1 cellular context compared by ENCODE assay signal in genomic region chr20:49046087-49046900, GRCh38.
TF ChIP-seq lines count a peak whose summit lies in the region.

TSS of gene CSE1L (plus strand) at chr20:49046312. CDS start at chr20:49058464, 12,152 bp downstream.

TF ChIP-seq in K562, 482 proteins besides CTCF, POLR2A, EP300 and RAD21 (continued from another document and continues in another):
- TF ChIP-seq, protein P1, sequence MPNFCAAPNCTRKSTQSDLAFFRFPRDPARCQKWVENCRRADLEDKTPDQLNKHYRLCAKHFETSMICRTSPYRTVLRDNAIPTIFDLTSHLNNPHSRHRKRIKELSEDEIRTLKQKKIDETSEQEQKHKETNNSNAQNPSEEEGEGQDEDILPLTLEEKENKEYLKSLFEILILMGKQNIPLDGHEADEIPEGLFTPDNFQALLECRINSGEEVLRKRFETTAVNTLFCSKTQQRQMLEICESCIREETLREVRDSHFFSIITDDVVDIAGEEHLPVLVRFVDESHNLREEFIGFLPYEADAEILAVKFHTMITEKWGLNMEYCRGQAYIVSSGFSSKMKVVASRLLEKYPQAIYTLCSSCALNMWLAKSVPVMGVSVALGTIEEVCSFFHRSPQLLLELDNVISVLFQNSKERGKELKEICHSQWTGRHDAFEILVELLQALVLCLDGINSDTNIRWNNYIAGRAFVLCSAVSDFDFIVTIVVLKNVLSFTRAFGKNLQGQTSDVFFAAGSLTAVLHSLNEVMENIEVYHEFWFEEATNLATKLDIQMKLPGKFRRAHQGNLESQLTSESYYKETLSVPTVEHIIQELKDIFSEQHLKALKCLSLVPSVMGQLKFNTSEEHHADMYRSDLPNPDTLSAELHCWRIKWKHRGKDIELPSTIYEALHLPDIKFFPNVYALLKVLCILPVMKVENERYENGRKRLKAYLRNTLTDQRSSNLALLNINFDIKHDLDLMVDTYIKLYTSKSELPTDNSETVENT (CRISPR knock-in tag; IDR thresholded peaks at IDR 0.05) = 0 out of 2 replicates have a peak, but pooled peaks have one; percentile 43
- no peak for TF ChIP-seq SETDB1 (IDR thresholded peaks at IDR 0.05; ENCODE audit: low read length)
- TF ChIP-seq HNRNPL (IDR thresholded peaks at IDR 0.05; ENCODE audit: low read depth, low read length) = peak; percentile 81; the same call in 1 of the 2 replicates
- TF ChIP-seq, protein P2, sequence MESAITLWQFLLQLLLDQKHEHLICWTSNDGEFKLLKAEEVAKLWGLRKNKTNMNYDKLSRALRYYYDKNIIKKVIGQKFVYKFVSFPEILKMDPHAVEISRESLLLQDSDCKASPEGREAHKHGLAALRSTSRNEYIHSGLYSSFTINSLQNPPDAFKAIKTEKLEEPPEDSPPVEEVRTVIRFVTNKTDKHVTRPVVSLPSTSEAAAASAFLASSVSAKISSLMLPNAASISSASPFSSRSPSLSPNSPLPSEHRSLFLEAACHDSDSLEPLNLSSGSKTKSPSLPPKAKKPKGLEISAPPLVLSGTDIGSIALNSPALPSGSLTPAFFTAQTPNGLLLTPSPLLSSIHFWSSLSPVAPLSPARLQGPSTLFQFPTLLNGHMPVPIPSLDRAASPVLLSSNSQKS (CRISPR knock-in tag; IDR thresholded peaks at IDR 0.05) = no peak
- TF ChIP-seq HMG20B (CRISPR knock-in tag; IDR thresholded peaks at IDR 0.05) = no peak
- TF ChIP-seq HIVEP1 (CRISPR knock-in tag; IDR thresholded peaks at IDR 0.05) = no peak
- no peak for TF ChIP-seq ZNF324 (CRISPR knock-in tag; IDR thresholded peaks at IDR 0.05)
- TF ChIP-seq HNRNPUL1 (IDR thresholded peaks at IDR 0.05; ENCODE audit: low read length) = no peak
- no peak; the same call in 1 of the 2 replicates for TF ChIP-seq ZBTB1 (CRISPR knock-in tag; IDR thresholded peaks at IDR 0.05; ENCODE audit: borderline replicate concordance, low read depth)
- TF ChIP-seq SMARCB1 (IDR thresholded peaks at IDR 0.05; ENCODE audit: insufficient read length, low read depth) = no peak
- no peak for TF ChIP-seq PTRF (tag; IDR thresholded peaks at IDR 0.05)
- peak; percentile 84 for TF ChIP-seq SPI1 (IDR thresholded peaks at IDR 0.05; ENCODE audit: borderline replicate concordance, low read depth, low read length)
- TF ChIP-seq POLR2G (IDR thresholded peaks at IDR 0.05; ENCODE audit: low read depth, low read length) = peak; percentile 99
- TF ChIP-seq GTF2E2 (tag; IDR thresholded peaks at IDR 0.05) = peak; percentile 89; the same call in 1 of the 2 replicates
- TF ChIP-seq ZNF644 (tag; IDR thresholded peaks at IDR 0.05; ENCODE audit: low read depth) = no peak
- no peak for TF ChIP-seq ZNF212 (CRISPR knock-in tag; IDR thresholded peaks at IDR 0.05)
- TF ChIP-seq YBX1 (IDR thresholded peaks at IDR 0.05) = no peak
- no peak for TF ChIP-seq SMARCE1 (IDR thresholded peaks at IDR 0.05)
- no peak for TF ChIP-seq RFX5 (IDR thresholded peaks at IDR 0.05; ENCODE audit: low read depth, low read length)
- no peak for TF ChIP-seq GABPB2 (CRISPR knock-in tag; conservative IDR thresholded peaks at IDR 0.05)
- TF ChIP-seq TEAD2 (tag; IDR thresholded peaks at IDR 0.05) = no peak
- no peak for TF ChIP-seq BCLAF1 (IDR thresholded peaks at IDR 0.05; ENCODE audit: borderline replicate concordance in 1 of 2, control insufficient read depth in 1 of 2, low read depth in 2 of 2, low read length in 1 of 2)
- TF ChIP-seq FOXJ3 (CRISPR knock-in tag; IDR thresholded peaks at IDR 0.05) = no peak
- no peak for TF ChIP-seq ZNF280B (CRISPR knock-in tag; IDR thresholded peaks at IDR 0.05)
- TF ChIP-seq PHB (CRISPR knock-in tag; IDR thresholded peaks at IDR 0.05) = peak; percentile 84; the same call in 1 of the 2 replicates
- TF ChIP-seq ZNF175 (CRISPR knock-in tag; IDR thresholded peaks at IDR 0.05; ENCODE audit: low read depth) = no peak
- no peak for TF ChIP-seq FOXO4 (CRISPR knock-in tag; IDR thresholded peaks at IDR 0.05)
- TF ChIP-seq RAD51 (IDR thresholded peaks at IDR 0.05; ENCODE audit: borderline replicate concordance, low read depth) = no peak
- TF ChIP-seq STAT5A (IDR thresholded peaks at IDR 0.05; ENCODE audit: borderline replicate concordance, low read length) = no peak
- TF ChIP-seq ERF (CRISPR knock-in tag; IDR thresholded peaks at IDR 0.05) = peak; percentile 84; the same call in 1 of the 2 replicates
- TF ChIP-seq, protein P3, sequence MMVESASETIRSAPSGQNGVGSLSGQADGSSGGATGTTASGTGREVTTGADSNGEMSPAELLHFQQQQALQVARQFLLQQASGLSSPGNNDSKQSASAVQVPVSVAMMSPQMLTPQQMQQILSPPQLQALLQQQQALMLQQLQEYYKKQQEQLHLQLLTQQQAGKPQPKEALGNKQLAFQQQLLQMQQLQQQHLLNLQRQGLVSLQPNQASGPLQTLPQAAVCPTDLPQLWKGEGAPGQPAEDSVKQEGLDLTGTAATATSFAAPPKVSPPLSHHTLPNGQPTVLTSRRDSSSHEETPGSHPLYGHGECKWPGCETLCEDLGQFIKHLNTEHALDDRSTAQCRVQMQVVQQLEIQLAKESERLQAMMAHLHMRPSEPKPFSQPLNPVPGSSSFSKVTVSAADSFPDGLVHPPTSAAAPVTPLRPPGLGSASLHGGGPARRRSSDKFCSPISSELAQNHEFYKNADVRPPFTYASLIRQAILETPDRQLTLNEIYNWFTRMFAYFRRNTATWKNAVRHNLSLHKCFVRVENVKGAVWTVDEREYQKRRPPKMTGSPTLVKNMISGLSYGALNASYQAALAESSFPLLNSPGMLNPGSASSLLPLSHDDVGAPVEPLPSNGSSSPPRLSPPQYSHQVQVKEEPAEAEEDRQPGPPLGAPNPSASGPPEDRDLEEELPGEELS (CRISPR knock-in tag; IDR thresholded peaks at IDR 0.05; ENCODE audit: borderline replicate concordance) = peak; percentile 94; the same call in 1 of the 2 replicates
- 0 out of 2 replicates have a peak, but pooled peaks have one; percentile 38 for TF ChIP-seq CAMTA2 (CRISPR knock-in tag; conservative IDR thresholded peaks at IDR 0.05)
- no peak for TF ChIP-seq ZNF717 (CRISPR knock-in tag; IDR thresholded peaks at IDR 0.05)
- TF ChIP-seq ZNF830 (CRISPR knock-in tag; IDR thresholded peaks at IDR 0.05) = no peak
- no peak for TF ChIP-seq SNIP1 (IDR thresholded peaks at IDR 0.05; ENCODE audit: low read depth)
- TF ChIP-seq XRCC5 (IDR thresholded peaks at IDR 0.05; ENCODE audit: low read depth, low read length) = peak; percentile 38
- no peak for TF ChIP-seq ZNF444 (CRISPR knock-in tag; IDR thresholded peaks at IDR 0.05)
- no peak for TF ChIP-seq TBL1XR1 (IDR thresholded peaks at IDR 0.05; ENCODE audit: low read length in 2 of 2)
- peak; percentile 10; the same call in 1 of the 2 replicates for TF ChIP-seq TARDBP (IDR thresholded peaks at IDR 0.05)
- TF ChIP-seq, protein P4, sequence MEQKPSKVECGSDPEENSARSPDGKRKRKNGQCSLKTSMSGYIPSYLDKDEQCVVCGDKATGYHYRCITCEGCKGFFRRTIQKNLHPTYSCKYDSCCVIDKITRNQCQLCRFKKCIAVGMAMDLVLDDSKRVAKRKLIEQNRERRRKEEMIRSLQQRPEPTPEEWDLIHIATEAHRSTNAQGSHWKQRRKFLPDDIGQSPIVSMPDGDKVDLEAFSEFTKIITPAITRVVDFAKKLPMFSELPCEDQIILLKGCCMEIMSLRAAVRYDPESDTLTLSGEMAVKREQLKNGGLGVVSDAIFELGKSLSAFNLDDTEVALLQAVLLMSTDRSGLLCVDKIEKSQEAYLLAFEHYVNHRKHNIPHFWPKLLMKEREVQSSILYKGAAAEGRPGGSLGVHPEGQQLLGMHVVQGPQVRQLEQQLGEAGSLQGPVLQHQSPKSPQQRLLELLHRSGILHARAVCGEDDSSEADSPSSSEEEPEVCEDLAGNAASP (IDR thresholded peaks at IDR 0.05) = no peak
- TF ChIP-seq BRF2 (IDR thresholded peaks at IDR 0.05; ENCODE audit: borderline replicate concordance, insufficient read depth, insufficient read length) = no peak
- peak in 1 of 2 experiments; percentile 87; a peak in 3 of 4 replicates for TF ChIP-seq MAZ (CRISPR knock-in tag; conservative IDR thresholded peaks at IDR 0.05 in 1 of 2, IDR thresholded peaks at IDR 0.05 in 1 of 2)
- TF ChIP-seq ADNP (tag; IDR thresholded peaks at IDR 0.05) = no peak
- no peak; the same call in 1 of the 2 replicates for TF ChIP-seq ZNF431 (CRISPR knock-in tag; IDR thresholded peaks at IDR 0.05)
- no peak for TF ChIP-seq HSF4 (CRISPR knock-in tag; IDR thresholded peaks at IDR 0.05; ENCODE audit: borderline replicate concordance)
- TF ChIP-seq CREB3 (tag; conservative IDR thresholded peaks at IDR 0.05; ENCODE audit: low read depth) = no peak
- no peak for TF ChIP-seq ZC3H8 (IDR thresholded peaks at IDR 0.05)
- no peak for TF ChIP-seq GTF2A2 (tag; IDR thresholded peaks at IDR 0.05)
- no peak for TF ChIP-seq RBM14 (IDR thresholded peaks at IDR 0.05; ENCODE audit: borderline replicate concordance, insufficient read depth, low read depth, low read length)
- TF ChIP-seq ZNF140 (CRISPR knock-in tag; IDR thresholded peaks at IDR 0.05) = no peak
- peak; percentile 64 for TF ChIP-seq RB1 (IDR thresholded peaks at IDR 0.05; ENCODE audit: low read depth)
- no peak for TF ChIP-seq ZNF143 (CRISPR knock-in tag; IDR thresholded peaks at IDR 0.05)
- no peak for TF ChIP-seq ZNF174 (CRISPR knock-in tag; IDR thresholded peaks at IDR 0.05)
- no peak for TF ChIP-seq MTA1 (IDR thresholded peaks at IDR 0.05; ENCODE audit: borderline replicate concordance)
- no peak for TF ChIP-seq GATAD2A (IDR thresholded peaks at IDR 0.05)
- TF ChIP-seq RBM22 (IDR thresholded peaks at IDR 0.05; ENCODE audit: low read depth, low read length, poor library complexity, severe bottlenecking) = peak; percentile 65
- TF ChIP-seq ZNF3 (CRISPR knock-in tag; IDR thresholded peaks at IDR 0.05) = no peak
- TF ChIP-seq DPF2 (IDR thresholded peaks at IDR 0.05) = no peak
- no peak for TF ChIP-seq MEF2D (tag; conservative IDR thresholded peaks at IDR 0.05; ENCODE audit: low read depth)
- 0 out of 2 replicates have a peak, but pooled peaks have one; percentile 42 for TF ChIP-seq OTX1 (CRISPR knock-in tag; IDR thresholded peaks at IDR 0.05)
- TF ChIP-seq MCM3 (IDR thresholded peaks at IDR 0.05) = no peak
- peak; percentile 81 for TF ChIP-seq GABPB1 (CRISPR knock-in tag; IDR thresholded peaks at IDR 0.05)
- TF ChIP-seq RFX1 (IDR thresholded peaks at IDR 0.05) = no peak
- no peak for TF ChIP-seq SNRNP70 (optimal IDR thresholded peaks at IDR 0.05; ENCODE audit: low read depth, low read length)
- no peak for TF ChIP-seq ARID2 (IDR thresholded peaks at IDR 0.05)
- TF ChIP-seq SIRT6 (IDR thresholded peaks at IDR 0.05; ENCODE audit: low read depth, low read length) = no peak
- no peak for TF ChIP-seq ZNF507 (tag; conservative IDR thresholded peaks at IDR 0.05)
- TF ChIP-seq POU5F1 (IDR thresholded peaks at IDR 0.05; ENCODE audit: borderline replicate concordance, low read depth, low read length, partially characterized antibody) = no peak
